Comparison of ENCODE assay signal across 27 cellular contexts in genomic region chr13:94246495-94246894, GRCh38.
"Had no signal": no experiment of that assay in that cellular context is flagged by ENCODE, and none has a peak within 500 bp of the region (broad histone marks: within the 10 kb centered on the region; RNA-seq: fewer than 3 reads in every experiment).

No MANE protein-coding gene starts in this region.

- H3K4me1 ChIP-seq: stomach, suprapubic skin, testis, thyroid gland, tibial artery, transverse colon, upper lobe of left lung, upper lobe of right lung, uterus, vagina had no signal

- ATAC-seq: stimulated activated effector memory CD8-positive, alpha-beta T cell treated with anti-CD3 and anti-CD28 coated beads, Interleukin-12 subunit alpha, Interleukin-12 subunit beta, amount 100 ng/mL, for 72 hours; stimulated activated memory B cell treated with anti-CD40 and anti-IgM and Interleukin-4, amounts not matched to agents 10 μg/mL and 1 μg/mL and 100 μg/mL, for 72 hours; stimulated activated naive B cell treated with anti-CD40 and anti-IgM and Interleukin-4, amounts not matched to agents 10 μg/mL and 1 μg/mL and 100 μg/mL, for 72 hours; stimulated activated naive CD8-positive, alpha-beta T cell treated with anti-CD3 and anti-CD28 coated beads, Interleukin-15, amount 100 ng/mL, for 72 hours; stimulated activated naive CD8-positive, alpha-beta T cell treated with anti-CD3 and anti-CD28 coated beads, Interleukin-15, Interleukin-2, amounts not matched to agents 100 U/mL and 50 U/mL, for 24 hours; upper lobe of right lung had no signal

- FAIRE-seq: urothelium cell line had no signal

- H3K27me3 ChIP-seq: stomach, suprapubic skin, testis, thyroid gland, tibial artery, tibial nerve, transverse colon, upper lobe of left lung, upper lobe of right lung, vagina had no signal

- H3K36me3 ChIP-seq: stomach, suprapubic skin, thoracic aorta, thyroid gland, tibial artery, tibial nerve, transverse colon, upper lobe of left lung, upper lobe of right lung, uterus, vagina had no signal

- H3K4me3 ChIP-seq: stomach, suprapubic skin, testis, thoracic aorta, thyroid gland, tibial artery, tibial nerve, transverse colon, upper lobe of left lung, upper lobe of right lung, uterus, vagina had no signal

- DNase-seq: stimulated activated CD4-positive, alpha-beta T cell treated with anti-CD3 and anti-CD28 coated beads, Interleukin-2, amount 100 ng/mL, for 48 hours; stimulated activated CD4-positive, alpha-beta T cell treated with anti-CD3 and anti-CD28 coated beads, Interleukin-4, amount 100 ng/mL, for 1 hour; stimulated activated CD4-positive, alpha-beta T cell treated with anti-CD3 and anti-CD28 coated beads, Interleukin-4, amount 100 ng/mL, for 24 hours; stimulated activated CD4-positive, alpha-beta T cell treated with anti-CD3 and anti-CD28 coated beads, Interleukin-4, amount 100 ng/mL, for 4 hours; stimulated activated CD8-positive, alpha-beta memory T cell treated with anti-CD3 and anti-CD28 coated beads, Interleukin-4, amount 100 ng/mL, for 48 hours; stimulated activated naive B cell treated with anti-CD40 and anti-IgM and Interleukin-4, amounts not matched to agents 10 μg/mL and 1 μg/mL and 100 μg/mL, for 72 hours; stimulated activated naive CD4-positive, alpha-beta T cell; stimulated activated naive CD4-positive, alpha-beta T cell treated with Interleukin-2 at 50 U/mL for 16 hours; stimulated activated naive CD8-positive, alpha-beta T cell treated with anti-CD3 and anti-CD28 coated beads, Interleukin-15, amount 100 ng/mL, for 72 hours; stimulated activated naive CD8-positive, alpha-beta T cell treated with anti-CD3 and anti-CD28 coated beads, Interleukin-15, Interleukin-2, amounts not matched to agents 100 U/mL and 50 U/mL, for 24 hours; stomach; substantia nigra; testis; thyroid gland; tibial artery; transverse colon; trophoblast cell; upper lobe of left lung; upper lobe of right lung; uterus had no signal

- H3K27ac ChIP-seq: stomach, suprapubic skin, testis, thoracic aorta, thyroid gland, tibial artery, tibial nerve, transverse colon, upper lobe of left lung, upper lobe of right lung, uterus, vagina had no signal

- H3K9me3 ChIP-seq: suprapubic skin, testis, thyroid gland, uterus, vagina had no signal
